ENCODE assay signal across 16 cellular contexts in genomic region chr11:119850822-119851409, GRCh38.
DNase-seq lines count a peak whose midpoint lies in the region; ATAC-seq, FAIRE-seq and TF ChIP-seq lines count a peak whose summit lies in the region.
"Had no signal": no experiment of that assay in that cellular context is flagged by ENCODE, and none has a peak within 500 bp of the region (broad histone marks: within the 10 kb centered on the region; RNA-seq: fewer than 3 reads in every experiment).

No MANE protein-coding gene starts in this region.

- no peaks in the 10 kb centered on the region for H3K4me1 Mint-ChIP-seq in CD14-positive monocyte
- H3K4me1 Mint-ChIP-seq: CD4-positive, CD25-positive, alpha-beta regulatory T cell; IgD-negative memory B cell had no signal

- TF ChIP-seq POLR2A in GM12891 (IDR thresholded peaks at IDR 0.05; ENCODE audit: low read depth, low read length) (no peak), H1 (IDR thresholded peaks at IDR 0.05; ENCODE audit: control extremely low read depth in 1 of 2, low read depth in 2 of 2, low read length in 2 of 2) (no peak)

- no peaks in the 10 kb centered on the region for H4K20me1 ChIP-seq in H1 (replicated peaks in 1 of 2; ENCODE audit: control insufficient read depth in 1 of 2, insufficient read depth in 2 of 2, low read length in 2 of 2)

- H2AFZ ChIP-seq in H1 (ENCODE audit: low read length), result no peak overlapping the region

- no peak overlapping the region for H3K9ac ChIP-seq in H1 (replicated peaks in 1 of 4; ENCODE audit: extremely low read depth in 1 of 4, low read depth in 3 of 4, low read length in 3 of 4)

- H3K36me3 ChIP-seq in H1 (ENCODE audit: control insufficient read depth in 2 of 4, insufficient read depth in 4 of 4, low read length in 3 of 4) (no peaks in the 10 kb centered on the region), tibial artery (no peaks in the 10 kb centered on the region)

- no peak overlapping the region for H3K4me3 Mint-ChIP-seq in CD14-positive monocyte
- H3K4me3 Mint-ChIP-seq: CD4-positive, CD25-positive, alpha-beta regulatory T cell; IgD-negative memory B cell had no signal

- peaks cover 0 to 2% of the 10 kb centered on the region in 2 experiments; a peak in 1 of 4 replicates for H3K9me3 ChIP-seq in H1 (ENCODE audit: insufficient read depth in 2 of 2, low read depth in 1 of 2, low read length in 1 of 2)
- peaks cover 0 to 7% (median 0%) of the 10 kb centered on the region in 3 donors for H3K9me3 ChIP-seq in tibial artery

- H2BK12ac ChIP-seq in H1 (ENCODE audit: low read depth, low read length), result no peak overlapping the region

- CTCF ChIA-PET in H1 (lab: Charles Lee; ENCODE audit: partially characterized antibody), result interaction anchor here (0.8 to 0.9 kb wide), 2 partner anchors 69 to 108 kb away, joined by 3 read pairs; no protein-coding TSS in a partner anchor

- H3K4me3 ChIP-seq in H1 (ENCODE audit: extremely low read depth in 1 of 4, insufficient read depth in 2 of 4, low read depth in 3 of 4, low read length in 4 of 4) (no peak overlapping the region), tibial artery (no peak overlapping the region)

- H2BK5ac ChIP-seq in H1 (ENCODE audit: low read depth, low read length), result no peak overlapping the region

- H2AK5ac ChIP-seq in H1 (ENCODE audit: low read depth, low read length), result no peak overlapping the region

- H4K91ac ChIP-seq in H1 (replicated peaks; ENCODE audit: insufficient read length, low read length), result no peak overlapping the region

- POLR2A ChIA-PET in H1 (lab: Charles Lee; ENCODE audit: partially characterized antibody), result no interaction called here

- no peak overlapping the region for H3K14ac ChIP-seq in H1 (ENCODE audit: insufficient read length)

- TF ChIP-seq RAD21 in Ishikawa (IDR thresholded peaks at IDR 0.05; ENCODE audit: low read depth) (no peak), H1 (IDR thresholded peaks at IDR 0.05 in 1 of 2, conservative IDR thresholded peaks at IDR 0.05 in 1 of 2; ENCODE audit: low read depth in 2 of 2, low read length in 2 of 2) (no peak)

- H3K4ac ChIP-seq in H1 (replicated peaks; ENCODE audit: insufficient read length, low read depth, low read length), result no peak overlapping the region

- H3K23ac ChIP-seq in H1 (ENCODE audit: insufficient read length), result no peak overlapping the region

- no peak overlapping the region for H3K18ac ChIP-seq in H1 (ENCODE audit: extremely low read depth, low read length)

- H3K4me2 ChIP-seq in H1 (ENCODE audit: insufficient read depth in 1 of 2, low read depth in 2 of 2, low read length in 2 of 2), result no peak overlapping the region

- FAIRE-seq in GM12891 (lab: Jason Lieb, UNC) (peak; percentile 75), H1 (lab: Jason Lieb, UNC) (peak; percentile 99), islet of Langerhans (lab: Jason Lieb, UNC) (peak; percentile 95)
- FAIRE-seq: GM19239, H54 had no signal

- H3K79me1 ChIP-seq in H1 (ENCODE audit: low read depth, low read length), result no peaks in the 10 kb centered on the region

- no peak overlapping the region for H2BK120ac ChIP-seq in H1 (replicated peaks; ENCODE audit: low read depth, low read length)

- no peak for TF ChIP-seq EP300 in Ishikawa (IDR thresholded peaks at IDR 0.05; ENCODE audit: borderline replicate concordance)
- no peak for TF ChIP-seq EP300 in H1 (IDR thresholded peaks at IDR 0.05; ENCODE audit: borderline replicate concordance in 1 of 2, low read depth in 2 of 2, low read length in 2 of 2)

- no peak overlapping the region for H4K5ac ChIP-seq in H1 (ENCODE audit: insufficient read length, low read depth, low read length)

- H3K23me2 ChIP-seq in H1 (ENCODE audit: low read depth, low read length), result no peaks in the 10 kb centered on the region

- H3K27me3 ChIP-seq in H1 (replicated peaks in 1 of 4; ENCODE audit: control insufficient read depth in 3 of 4, extremely low read depth in 1 of 4, insufficient read depth in 3 of 4, low read length in 3 of 4) (no peaks in the 10 kb centered on the region; a peak in 1 of 7 replicates), tibial artery (peaks cover 0 to 3% of the 10 kb centered on the region in 2 donors)

- peaks cover 7 to 14% (median 7%) of the 10 kb centered on the region in 3 donors for H3K27me3 Mint-ChIP-seq in CD14-positive monocyte (ENCODE audit: low read depth in 3 of 3)

- no peak for ATAC-seq in HG02623 (IDR thresholded peaks at IDR 0.05; ENCODE audit: unreplicated experiment)
- ATAC-seq: HCT116 had no signal

- peaks cover 2 to 7% (median 4%) of the 10 kb centered on the region in 7 donors for H3K9me3 Mint-ChIP-seq in CD14-positive monocyte

- no peak overlapping the region for H3K27ac ChIP-seq in H1 (ENCODE audit: low read depth, low read length)
- H3K27ac ChIP-seq in tibial artery, result no peak overlapping the region
- H3K27ac ChIP-seq: 22Rv1 had no signal

- WGBS in H1 (ENCODE audit: extremely low coverage in 1 of 2, insufficient coverage in 1 of 2, insufficient read length in 1 of 2, insufficient replicate concordance in 2 of 2, low coverage in 1 of 2, low lambda C conversion rate in 2 of 2, missing lambda C conversion rate in 1 of 2), 2 experiments, result 88% methylated on average over 5 of the region's 5 CpGs; no CpG with 5 or more reads in 1 of the 2 experiments

- H3K36me3 Mint-ChIP-seq in CD14-positive monocyte, result no peaks in the 10 kb centered on the region
- H3K36me3 Mint-ChIP-seq: CD4-positive, CD25-positive, alpha-beta regulatory T cell; IgD-negative memory B cell had no signal

- intact Hi-C loops in tibial artery (cut with DNase I; ENCODE audit: low total_unique reads), result no loop called here
- intact Hi-C loops in CD14-positive monocyte (cut with micrococcal nuclease), result no loop called here

- peak overlapping the region; percentile 65; the same call in 1 of the 2 replicates for H4K8ac ChIP-seq in H1 (ENCODE audit: extremely low read depth, insufficient read depth, low read length)

- no peak overlapping the region for H2BK15ac ChIP-seq in H1 (ENCODE audit: low read length)

- no peak overlapping the region for H3K27ac Mint-ChIP-seq in CD14-positive monocyte
- H3K27ac Mint-ChIP-seq: IgD-negative memory B cell had no signal

- no peak for DNase-seq in GM12891 (ENCODE audit: insufficient read length, low spot score)
- no peak for DNase-seq in H1 (ENCODE audit: low read depth in 1 of 2, low spot score in 2 of 2)
- DNase-seq in tibial artery, result no peak
- no peak for DNase-seq in CD14-positive monocyte (ENCODE audit: low spot score)
- DNase-seq in cerebellar nuclear complex (lab: John Stamatoyannopoulos, UW), result no peak
- DNase-seq: CD4-positive, CD25-positive, alpha-beta regulatory T cell; DMS53; GF-D8 had no signal

- H3K79me2 ChIP-seq in H1 (ENCODE audit: control insufficient read depth in 1 of 2, insufficient read depth in 2 of 2, low read length in 2 of 2), result no peaks in the 10 kb centered on the region

- no peak for TF ChIP-seq CTCF in H1 (IDR thresholded peaks at IDR 0.05; ENCODE audit: control extremely low read depth in 1 of 3, insufficient read depth in 1 of 3, low read depth in 1 of 3, low read length in 3 of 3)
- no peak for TF ChIP-seq CTCF in tibial artery (IDR thresholded peaks at IDR 0.05)
- TF ChIP-seq CTCF in CD14-positive monocyte (IDR thresholded peaks at IDR 0.05), result no peak

- H2BK20ac ChIP-seq in H1 (ENCODE audit: low read length), result no peak overlapping the region

- no peak overlapping the region for H3K56ac ChIP-seq in H1 (replicated peaks; ENCODE audit: insufficient read length, low read depth, low read length)

- no peaks in the 10 kb centered on the region for H3K4me1 ChIP-seq in H1 (replicated peaks in 1 of 4; ENCODE audit: control insufficient read depth in 3 of 4, insufficient read depth in 4 of 4, low read length in 3 of 4)
- H3K4me1 ChIP-seq in tibial artery, result peaks cover 0 to 16% (median 10%) of the 10 kb centered on the region in 4 donors

TF ChIP-seq in GM12891, 5 proteins besides CTCF, POLR2A, EP300 and RAD21:
- no peak for TF ChIP-seq POU2F2 (IDR thresholded peaks at IDR 0.05; ENCODE audit: low read depth, low read length)

TF ChIP-seq in H1, 55 proteins besides CTCF, POLR2A, EP300 and RAD21:
- TF ChIP-seq HDAC2 (IDR thresholded peaks at IDR 0.05; ENCODE audit: borderline replicate concordance in 1 of 2, low read depth in 2 of 2, low read length in 2 of 2), result no peak
- TF ChIP-seq TBP (IDR thresholded peaks at IDR 0.05; ENCODE audit: low read depth, low read length), result no peak
- no peak for TF ChIP-seq JUN (IDR thresholded peaks at IDR 0.05; ENCODE audit: low read depth, low read length)
- no peak for TF ChIP-seq CTBP2 (IDR thresholded peaks at IDR 0.05; ENCODE audit: borderline replicate concordance, insufficient read depth, insufficient read length, low read length)
- TF ChIP-seq SAP30 (IDR thresholded peaks at IDR 0.05; ENCODE audit: insufficient read depth, insufficient replicate concordance, low read length), result no peak
- TF ChIP-seq ZNF274 (IDR thresholded peaks at IDR 0.05; ENCODE audit: borderline replicate concordance, extremely low read depth, low read length), result no peak
- no peak for TF ChIP-seq PHF8 (conservative IDR thresholded peaks at IDR 0.05; ENCODE audit: low read depth, low read length)
- TF ChIP-seq TCF12 (IDR thresholded peaks at IDR 0.05; ENCODE audit: low read depth, low read length), result no peak
- TF ChIP-seq RBBP5 (IDR thresholded peaks at IDR 0.05; ENCODE audit: borderline replicate concordance, low read depth, low read length), result no peak
- TF ChIP-seq GTF2F1 (IDR thresholded peaks at IDR 0.05; ENCODE audit: borderline replicate concordance, low read depth, low read length), result no peak
- TF ChIP-seq EGR1 (IDR thresholded peaks at IDR 0.05; ENCODE audit: borderline replicate concordance, low read depth, low read length), result no peak
- TF ChIP-seq BACH1 (IDR thresholded peaks at IDR 0.05; ENCODE audit: low read length), result no peak
- TF ChIP-seq JUND (IDR thresholded peaks at IDR 0.05; ENCODE audit: low read length), result no peak
- no peak for TF ChIP-seq SRF (IDR thresholded peaks at IDR 0.05; ENCODE audit: low read depth, low read length)
- TF ChIP-seq ATF3 (IDR thresholded peaks at IDR 0.05; ENCODE audit: insufficient read depth, low read depth, low read length), result no peak
- TF ChIP-seq POLR2AphosphoS5 (IDR thresholded peaks at IDR 0.05; ENCODE audit: low read depth, low read length), result no peak
